Comparison of ENCODE assay signal across 8 cellular contexts in the genomic region with DNA sequence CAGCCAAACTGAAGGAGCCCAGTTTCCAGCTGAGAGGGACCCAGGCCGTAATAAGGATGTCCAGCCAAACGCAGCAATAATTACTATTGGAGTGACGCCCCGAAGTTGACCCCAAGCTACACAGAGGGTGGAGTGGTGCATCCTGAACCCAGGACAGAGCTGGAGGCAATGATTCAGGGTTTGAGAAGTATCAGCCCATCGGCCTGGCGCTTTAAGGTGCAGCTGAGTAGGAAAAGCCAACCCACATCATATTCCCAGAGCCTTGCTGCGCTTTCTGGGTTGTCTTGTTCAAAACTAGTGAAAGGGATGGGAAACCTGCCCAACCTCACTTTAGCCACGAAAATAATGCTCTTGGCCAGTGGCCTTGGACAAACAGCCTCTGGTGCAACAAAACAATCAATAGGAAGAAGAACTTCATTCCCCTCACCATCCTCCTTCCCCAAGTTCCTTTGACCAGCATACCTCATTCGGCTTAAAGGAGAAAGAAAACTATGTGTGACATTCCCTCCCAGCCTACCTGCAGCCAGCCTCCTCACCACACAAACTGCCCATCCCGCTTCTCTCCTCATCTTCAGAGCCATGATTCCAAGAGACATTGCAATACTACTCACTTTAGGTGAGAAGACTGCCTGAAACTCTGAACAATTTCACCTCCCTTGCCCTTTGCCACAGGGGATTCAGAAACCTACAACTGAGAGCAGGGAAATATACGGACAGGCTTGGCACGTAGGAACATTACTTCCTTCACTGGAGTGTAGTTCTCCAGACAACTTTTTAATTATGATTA.
DNase-seq lines count a peak whose midpoint lies in the region; ATAC-seq and TF ChIP-seq lines count a peak whose summit lies in the region.

No MANE protein-coding gene starts in this region.

- H3K36me3 ChIP-seq in adrenal gland (replicated peaks in 1 of 2) = no peaks in the 10 kb centered on the region
- H3K36me3 ChIP-seq in skeletal muscle satellite cell (ENCODE audit: insufficient read depth, low read length) = no peaks in the 10 kb centered on the region

- DNase-seq in CD1c-positive myeloid dendritic cell (ENCODE audit: extremely low spot score) (peak; percentile 28), HT1080 (ENCODE audit: low read depth) (peak; percentile 54), adrenal gland (peak in 6 of 7 donors; percentile 38 to 73 (median 48)), activated gamma-delta T cell (lab: John Stamatoyannopoulos, UW) (no peak)

- H3K27me3 ChIP-seq in adrenal gland (no peaks in the 10 kb centered on the region), skeletal muscle satellite cell (ENCODE audit: control insufficient read depth, insufficient read depth, low read length) (no peaks in the 10 kb centered on the region)

- ATAC-seq in HG02970 (IDR thresholded peaks at IDR 0.05; ENCODE audit: low FRiP score, unreplicated experiment) = no peak
- no peak for ATAC-seq in GM19023 (IDR thresholded peaks at IDR 0.05; ENCODE audit: unreplicated experiment)

- peak overlapping the region; percentile 87 for H3K4me2 ChIP-seq in skeletal muscle satellite cell (ENCODE audit: low read length)

- TF ChIP-seq CTCF in adrenal gland (IDR thresholded peaks at IDR 0.05) = no peak

- peak overlapping the region; percentile 94 to 99 (median 97) for H3K27ac ChIP-seq in adrenal gland

- no peak for TF ChIP-seq POLR2A in adrenal gland (IDR thresholded peaks at IDR 0.05)

- H3K9me3 ChIP-seq in adrenal gland (replicated peaks in 1 of 3) (no peaks in the 10 kb centered on the region), iPS-18c (ENCODE audit: control insufficient read depth, insufficient read depth, low read length) (no peaks in the 10 kb centered on the region), skeletal muscle satellite cell (replicated peaks; ENCODE audit: low read length) (no peaks in the 10 kb centered on the region)

- H3K4me3 ChIP-seq in adrenal gland (peak overlapping the region; percentile 43 to 80 (median 75)), iPS-18c (ENCODE audit: insufficient read depth, low read depth, low read length) (peak overlapping the region; percentile 55), skeletal muscle satellite cell (ENCODE audit: low read length) (peak overlapping the region; percentile 88)

- H3K9ac ChIP-seq in skeletal muscle satellite cell (ENCODE audit: low read depth, low read length) = peak overlapping the region; percentile 95

- WGBS in adrenal gland, 4 donors = 11 to 21% (median 15%) methylated on average over 12 of the region's 12 CpGs

- H3K4me1 ChIP-seq in adrenal gland (replicated peaks in 1 of 2) (peaks cover 22 to 31% of the 10 kb centered on the region in 2 donors), skeletal muscle satellite cell (ENCODE audit: control insufficient read depth, insufficient read depth, low read length) (peaks cover 33% of the 10 kb centered on the region)

- intact Hi-C loops in adrenal gland (cut with DNase I) = no loop called here
